In genomic region chr10:23156447-23157150, GRCh38 we compare ENCODE assay signal across 20 cellular contexts. TPM values are rescaled to one million over a fixed set of nuclear protein-coding genes. Genes with fewer than 3 reads are reported as not detected.
"Had no signal": no experiment of that assay in that cellular context is flagged by ENCODE, and none has a peak within 500 bp of the region (broad histone marks: within the 10 kb centered on the region; RNA-seq: fewer than 3 reads in every experiment).

No MANE protein-coding gene starts in this region.

- H3K9me3 ChIP-seq: heart left ventricle, neutrophil, sigmoid colon had no signal

- H3K27ac ChIP-seq: heart left ventricle, neutrophil, sigmoid colon, skin epidermis had no signal

- ATAC-seq: heart left ventricle; left colon; left ventricle myocardium superior; naive thymus-derived CD4-positive, alpha-beta T cell had no signal

- H3K4me3 ChIP-seq: heart left ventricle, lung, sigmoid colon, skin epidermis had no signal

- H3K36me3 ChIP-seq: heart left ventricle, neutrophil, sigmoid colon had no signal

- DNase-seq: endodermal cell; erythroblast; heart left ventricle; hippocampal formation; left colon; left ventricle myocardium superior; mesendoderm; naive thymus-derived CD4-positive, alpha-beta T cell; posterior cingulate gyrus; sigmoid colon; stimulated activated CD4-positive, alpha-beta T cell treated with anti-CD3 and anti-CD28 coated beads, Interleukin-2, amount 100 ng/mL, for 24 hours; stimulated activated naive CD4-positive, alpha-beta T cell treated with Interleukin-2 at 50 U/mL for 16 hours had no signal

- H3K4me1 ChIP-seq: sigmoid colon had no signal

RNA-seq across cellular contexts. Expression of gene PTF1A, which starts 35.5 kb away (rescaled TPM):
- total RNA-seq: endodermal cell; endothelial cell of umbilical vein; glomerular endothelial cell; heart left ventricle; kidney epithelial cell; left colon; left ventricle myocardium superior; lung; naive thymus-derived CD4-positive, alpha-beta T cell; osteocyte; pulmonary artery endothelial cell; sigmoid colon had no signal
